In the genomic region with DNA sequence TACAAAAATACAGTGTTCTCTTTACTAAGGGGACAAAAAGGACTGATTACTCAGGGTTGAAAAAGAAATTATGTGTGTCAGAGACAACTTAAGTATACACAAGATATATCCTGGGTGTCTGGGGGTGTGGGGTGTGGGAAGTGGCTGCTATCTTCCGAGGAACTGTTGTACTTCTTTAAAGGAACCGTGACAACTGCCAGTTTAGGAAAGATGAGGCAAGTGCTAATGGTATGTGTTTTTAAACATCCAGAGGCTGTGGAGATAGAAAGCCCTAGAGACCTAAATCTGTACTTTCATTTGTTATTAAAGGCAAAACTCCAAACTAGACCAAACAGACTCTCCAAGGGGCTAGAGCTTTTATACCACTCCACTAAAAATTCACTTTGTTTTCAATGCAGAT, we compare ENCODE assay signal across 14 cellular contexts.
DNase-seq lines count a peak whose midpoint lies in the region; ATAC-seq and TF ChIP-seq lines count a peak whose summit lies in the region.
"Had no signal": no experiment of that assay in that cellular context is flagged by ENCODE, and none has a peak within 500 bp of the region (broad histone marks: within the 10 kb centered on the region; RNA-seq: fewer than 3 reads in every experiment).

No MANE protein-coding gene starts in this region.

- H3K9me3 Mint-ChIP-seq in chondrocyte (ENCODE audit: low read depth) = peaks cover 3% of the 10 kb centered on the region

- H3K4me1 Mint-ChIP-seq in chondrocyte (ENCODE audit: low read depth) = peaks cover 43% of the 10 kb centered on the region

- WGBS in aorta, 2 donors = 2 to 4% methylated on average over 2 of the region's 2 CpGs
- 30 to 51% (median 47%) methylated on average over 2 of the region's 2 CpGs for WGBS in adrenal gland, 4 donors

- H3K4me1 ChIP-seq in left ventricle myocardium inferior (peaks cover 14% of the 10 kb centered on the region), aorta (ENCODE audit: control insufficient read depth in 1 of 2, insufficient read depth in 2 of 2, low read length in 2 of 2) (peaks cover 0 to 4% of the 10 kb centered on the region in 2 donors), adrenal gland (replicated peaks in 1 of 2) (peaks cover 0 to 2% of the 10 kb centered on the region in 2 donors)
- H3K4me1 ChIP-seq: body of pancreas had no signal

- TF ChIP-seq POLR2A in adrenal gland (IDR thresholded peaks at IDR 0.05) = no peak

- no peaks in the 10 kb centered on the region for H3K36me3 Mint-ChIP-seq in chondrocyte (ENCODE audit: low read depth)

- H3K9me3 ChIP-seq in left ventricle myocardium inferior (replicated peaks) = peaks cover 4% of the 10 kb centered on the region
- H3K9me3 ChIP-seq in aorta (ENCODE audit: control insufficient read depth, low read length) = no peaks in the 10 kb centered on the region
- H3K9me3 ChIP-seq in adrenal gland (replicated peaks in 1 of 3) = no peaks in the 10 kb centered on the region
- H3K9me3 ChIP-seq: body of pancreas had no signal

- H3K4me3 ChIP-seq in left ventricle myocardium inferior (no peak overlapping the region), aorta (ENCODE audit: low read length in 2 of 2) (no peak overlapping the region), adrenal gland (no peak overlapping the region)
- H3K4me3 ChIP-seq: body of pancreas had no signal

- H3K27me3 Mint-ChIP-seq in chondrocyte (ENCODE audit: low read depth) = no peaks in the 10 kb centered on the region

- peak overlapping the region; percentile 86 for H3K27ac Mint-ChIP-seq in chondrocyte (ENCODE audit: unreplicated experiment)

- ATAC-seq in Right ventricle myocardium superior (ENCODE audit: poor library complexity) = peak; percentile 77
- peak; percentile 73 for ATAC-seq in aorta (ENCODE audit: low FRiP score)
- ATAC-seq: body of pancreas had no signal

- H3K27me3 ChIP-seq in left ventricle myocardium inferior (ENCODE audit: low read depth) (peaks cover 17% of the 10 kb centered on the region), aorta (ENCODE audit: control insufficient read depth in 1 of 2, insufficient read depth in 2 of 2, low read length in 1 of 2) (no peaks in the 10 kb centered on the region), adrenal gland (no peaks in the 10 kb centered on the region)
- H3K27me3 ChIP-seq: body of pancreas had no signal

- intact Hi-C loops in Right ventricle myocardium superior (cut with DNase I) (no loop called here), left ventricle myocardium inferior (cut with micrococcal nuclease) (no loop called here), aorta (cut with DNase I) (no loop called here), adrenal gland (cut with DNase I) (no loop called here)

- H3K27ac ChIP-seq in left ventricle myocardium inferior (replicated peaks) (no peak overlapping the region), aorta (ENCODE audit: low read depth in 1 of 2, low read length in 2 of 2) (peak overlapping the region in 1 of 2 donors; percentile 57), adrenal gland (no peak overlapping the region)
- H3K27ac ChIP-seq: body of pancreas had no signal

- TF ChIP-seq CTCF in left ventricle myocardium inferior (IDR thresholded peaks at IDR 0.05; ENCODE audit: borderline replicate concordance) (no peak), chondrocyte (IDR thresholded peaks at IDR 0.05) (no peak), adrenal gland (IDR thresholded peaks at IDR 0.05) (no peak)

- DNase-seq in Right ventricle myocardium superior (no peak), left ventricle myocardium inferior (no peak), chondrocyte (ENCODE audit: low spot score) (no peak), iris pigment epithelial cell (ENCODE audit: low read depth) (peak; percentile 49), aorta (no peak), adrenal gland (no peak), SKM-1 treated with dmso at 0.1 percent for 144 hours (lab: John Stamatoyannopoulos, UW; ENCODE audit: unreplicated experiment) (no peak), DMS153 (lab: John Stamatoyannopoulos, UW) (no peak)
- DNase-seq: body of pancreas; glutamatergic neuron; GOT3; NCI-H1105 treated with DMSO at 0.1 percent for 48 hours; NCI-H345; stimulated activated naive CD4-positive, alpha-beta T cell treated with Interleukin-2 at 50 U/mL for 16 hours had no signal

- H3K4me3 Mint-ChIP-seq in chondrocyte (ENCODE audit: unreplicated experiment) = peak overlapping the region; percentile 35

- H3K36me3 ChIP-seq in left ventricle myocardium inferior (no peaks in the 10 kb centered on the region), aorta (ENCODE audit: control insufficient read depth in 1 of 2, insufficient read depth in 2 of 2, low read length in 1 of 2) (no peaks in the 10 kb centered on the region), adrenal gland (replicated peaks in 1 of 2) (no peaks in the 10 kb centered on the region)
